Comparison of ENCODE assay signal across 8 cellular contexts in genomic region chr3:36944012-36944640, GRCh38. TPM values are rescaled to one million over a fixed set of nuclear protein-coding genes. Genes with fewer than 3 reads are reported as not detected.
DNase-seq lines count a peak whose midpoint lies in the region; ATAC-seq and TF ChIP-seq lines count a peak whose summit lies in the region.

No MANE protein-coding gene starts in this region.

- H3K27me3 ChIP-seq in Peyer's patch, result no peaks in the 10 kb centered on the region

- TF ChIP-seq POLR2A in Peyer's patch (IDR thresholded peaks at IDR 0.05), result peak in 1 of 2 donors; percentile 12

- TF ChIP-seq CTCF in Peyer's patch (IDR thresholded peaks at IDR 0.05) (peak in 1 of 6 experiments; percentile 15), astrocyte of the spinal cord (IDR thresholded peaks at IDR 0.05; ENCODE audit: low read depth, low read length) (peak; percentile 10)

- peak overlapping the region; percentile 73 to 81 (median 75) for H3K27ac ChIP-seq in Peyer's patch

- peak overlapping the region; percentile 73 to 97 (median 78) for H3K4me3 ChIP-seq in Peyer's patch
- H3K4me3 ChIP-seq in astrocyte of the spinal cord (ENCODE audit: low read depth, low read length), result peak overlapping the region; percentile 46

- in situ Hi-C loops in astrocyte of the spinal cord (cut with HindIII; ENCODE audit: low sequenced_read_pairs), result no loop called here

- peaks cover 0 to 25% (median 0%) of the 10 kb centered on the region in 4 donors for H3K4me1 ChIP-seq in Peyer's patch

- no peaks in the 10 kb centered on the region for H3K36me3 ChIP-seq in Peyer's patch

- peak; percentile 46 for ATAC-seq in GM18870 (IDR thresholded peaks at IDR 0.05; ENCODE audit: unreplicated experiment)
- ATAC-seq in HG03103 (IDR thresholded peaks at IDR 0.05; ENCODE audit: low read depth, unreplicated experiment), result peak; percentile 43

- H3K9me3 ChIP-seq in Peyer's patch, result peaks cover 0 to 9% (median 0%) of the 10 kb centered on the region in 4 donors

- DNase-seq in AG20443 (ENCODE audit: low spot score) (peak; percentile 91), Peyer's patch (peak; percentile 38 to 79 (median 73)), astrocyte of the spinal cord (ENCODE audit: low read depth, low spot score) (peak; percentile 61), hypothalamus (lab: John Stamatoyannopoulos, UW) (peak in 45 of 51 donors; percentile 4 to 71 (median 34)), renal cortical epithelial cell (ENCODE audit: low read depth) (peak; percentile 29), cortex of kidney (lab: John Stamatoyannopoulos, UW) (no peak)

RNA-seq across cellular contexts. Expression of gene TRANK1, which starts 0.7 kb away (rescaled TPM):
- total RNA-seq in Peyer's patch (10 to 100 TPM; 47.9 to 92.6 (median 59.9) TPM), renal cortical epithelial cell (12.7 and 31.1 TPM in 2 replicates)

RNA-seq across cellular contexts. Expression of gene EPM2AIP1, which starts 48.8 kb away (rescaled TPM):
- total RNA-seq in Peyer's patch (10 to 100 TPM in 2 of 4 donors, 1 to 10 TPM in 2; 7.5 to 17.4 (median 10.6) TPM), renal cortical epithelial cell (5.0 and 14.6 TPM in 2 replicates)

RNA-seq across cellular contexts. Expression of gene MLH1, which starts 49.2 kb away (rescaled TPM):
- total RNA-seq in Peyer's patch (100 to 1,000 TPM in 1 of 4 donors, 10 to 100 TPM in 3; 21.4 to 149 (median 27.4) TPM), renal cortical epithelial cell (41.9 and 42.7 TPM in 2 replicates)
